Comparison of ENCODE assay signal across 8 cellular contexts in the genomic region with DNA sequence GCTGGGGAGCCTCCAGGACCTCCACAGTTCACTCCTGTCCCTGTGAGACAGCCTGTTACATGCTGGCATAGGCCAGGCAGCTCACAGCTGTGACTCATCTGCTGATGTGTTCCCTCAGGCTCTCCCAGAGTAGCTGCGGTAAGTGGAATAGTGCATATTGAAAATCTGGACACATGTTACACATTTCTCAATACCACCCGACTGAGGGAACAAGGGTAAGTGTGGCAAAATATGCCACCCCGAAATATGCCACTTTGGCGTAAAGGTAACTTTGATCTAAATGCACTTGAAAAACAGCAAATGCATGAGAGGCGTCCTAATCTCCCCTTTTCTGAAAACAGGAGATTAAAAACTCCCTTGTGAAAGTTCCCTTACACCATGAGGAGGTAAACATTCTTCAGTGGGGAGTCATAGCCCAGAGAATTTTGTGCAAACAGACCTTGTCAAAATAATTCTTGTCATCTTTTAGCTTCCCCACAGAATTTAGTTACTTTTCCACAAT.
A peak's percentile ranks its signal among the peaks of the same experiment; 100 is the strongest.
DNase-seq lines count a peak whose midpoint lies in the region; ATAC-seq and TF ChIP-seq lines count a peak whose summit lies in the region.
"Had no signal": no experiment of that assay in that cellular context is flagged by ENCODE, and none has a peak within 500 bp of the region (broad histone marks: within the 10 kb centered on the region; RNA-seq: fewer than 3 reads in every experiment).

No MANE protein-coding gene starts in this region.

- H3K4me3 ChIP-seq in ascending aorta (no peak overlapping the region), thoracic aorta (peak overlapping the region; percentile 52)

- TF ChIP-seq CTCF in ascending aorta (IDR thresholded peaks at IDR 0.05) (no peak), thoracic aorta (IDR thresholded peaks at IDR 0.05) (no peak)

- DNase-seq in HPDE6-E6E7 (ENCODE audit: extremely low spot score) (peak; percentile 85), ascending aorta (ENCODE audit: low spot score in 2 of 2) (peak in 1 of 2 donors; percentile 71), left ventricle myocardium superior (peak; percentile 32), thoracic aorta (ENCODE audit: low spot score) (no peak), NCI-H2029 treated with DMSO at 0.1 percent for 48 hours (lab: John Stamatoyannopoulos, UW) (no peak), SIG-M5 treated with dmso at 0.1 percent for 504 hours (lab: John Stamatoyannopoulos, UW; ENCODE audit: unreplicated experiment) (no peak), NCI-H82 treated with DMSO at 0.1 percent for 48 hours (lab: John Stamatoyannopoulos, UW; ENCODE audit: unreplicated experiment) (no peak)
- DNase-seq: MM.1S had no signal

- H3K9me3 ChIP-seq in ascending aorta: no peaks in the 10 kb centered on the region
- no peaks in the 10 kb centered on the region for H3K9me3 ChIP-seq in thoracic aorta

- H3K4me1 ChIP-seq in ascending aorta (no peaks in the 10 kb centered on the region), thoracic aorta (ENCODE audit: control insufficient read depth in 1 of 2, low read depth in 2 of 2) (peaks cover 0 to 7% of the 10 kb centered on the region in 2 donors)

- no peaks in the 10 kb centered on the region for H3K36me3 ChIP-seq in ascending aorta
- no peaks in the 10 kb centered on the region for H3K36me3 ChIP-seq in thoracic aorta

- intact Hi-C loops in ascending aorta (cut with DNase I) (no loop called here), left ventricle myocardium superior (cut with micrococcal nuclease) (no loop called here)

- peak; percentile 90 for ATAC-seq in left ventricle myocardium superior
- ATAC-seq in thoracic aorta (ENCODE audit: insufficient number of reproducible peaks, low FRiP score, low read depth): peak; percentile 65

- H3K27ac ChIP-seq in ascending aorta: peak overlapping the region; percentile 11 to 21
- peak overlapping the region; percentile 32 to 48 for H3K27ac ChIP-seq in thoracic aorta

- H3K27me3 ChIP-seq in ascending aorta (no peaks in the 10 kb centered on the region), thoracic aorta (replicated peaks; ENCODE audit: insufficient read depth) (no peaks in the 10 kb centered on the region)

Comparison
In these comparisons a context has a peak if more than half of its experiments do, and no peak if none do; other contexts are left out.
1. DNase-seq: peak in HPDE6-E6E7 (single experiment) and left ventricle myocardium superior (single experiment); none in thoracic aorta (single experiment), NCI-H2029 treated with DMSO at 0.1 percent for 48 hours (single experiment), SIG-M5 treated with dmso at 0.1 percent for 504 hours (single experiment) and NCI-H82 treated with DMSO at 0.1 percent for 48 hours (single experiment).